Comparison of ENCODE assay signal across 17 cellular contexts in genomic region chr2:41775381-41776025, GRCh38.
"Had no signal": no experiment of that assay in that cellular context is flagged by ENCODE, and none has a peak within 500 bp of the region (broad histone marks: within the 10 kb centered on the region; RNA-seq: fewer than 3 reads in every experiment).

No MANE protein-coding gene starts in this region.

- H3K4me1 ChIP-seq: left ventricle myocardium inferior, sigmoid colon, transverse colon had no signal

- H3K9me3 ChIP-seq: left ventricle myocardium inferior, sigmoid colon, transverse colon had no signal

- H3K4me3 ChIP-seq: left ventricle myocardium inferior, sigmoid colon, transverse colon had no signal

- DNase-seq: activated CD8-positive, alpha-beta memory T cell treated with anti-CD3 and anti-CD28 coated beads for 24 hours; activated CD8-positive, alpha-beta memory T cell treated with anti-CD3 and anti-CD28 coated beads, Interleukin-2, amount 50 U/mL, for 4 hours; activated naive CD4-positive, alpha-beta T cell treated with anti-CD3 and anti-CD28 coated beads for 36 hours; activated T-cell treated with anti-CD3 and anti-CD28 coated beads, Interleukin-2, amount 50 U/mL, for 4 hours; amygdala; foreskin fibroblast; immature natural killer cell; left ventricle myocardium inferior; mammary epithelial cell; occipital lobe; posterior cingulate gyrus; sigmoid colon; stimulated activated CD4-positive, alpha-beta T cell treated with anti-CD3 and anti-CD28 coated beads, Interleukin-2, amount 100 ng/mL, for 48 hours; stimulated activated CD8-positive, alpha-beta memory T cell treated with anti-CD3 and anti-CD28 coated beads, Interleukin-4, amount 100 ng/mL, for 48 hours; stimulated activated naive B cell treated with anti-CD40 and anti-IgM and Interleukin-4, amounts not matched to agents 10 μg/mL and 1 μg/mL and 100 μg/mL, for 72 hours; transverse colon had no signal

- H3K27ac ChIP-seq: left ventricle myocardium inferior, sigmoid colon, transverse colon, VCaP had no signal

- H3K27me3 ChIP-seq: sigmoid colon, transverse colon had no signal

- ATAC-seq: activated T-cell treated with anti-CD3 and anti-CD28 coated beads, Interleukin-2, amount 50 U/mL, for 4 hours; stimulated activated naive B cell treated with anti-CD40 and anti-IgM and Interleukin-4, amounts not matched to agents 10 μg/mL and 1 μg/mL and 100 μg/mL, for 72 hours had no signal

- H3K36me3 ChIP-seq: left ventricle myocardium inferior, sigmoid colon, transverse colon had no signal
